In genomic region chr5:168027002-168027401, GRCh38 we compare ENCODE assay signal across 24 cellular contexts.
DNase-seq lines count a peak whose midpoint lies in the region; ATAC-seq and TF ChIP-seq lines count a peak whose summit lies in the region.
"Had no signal": no experiment of that assay in that cellular context is flagged by ENCODE, and none has a peak within 500 bp of the region (broad histone marks: within the 10 kb centered on the region; RNA-seq: fewer than 3 reads in every experiment).

No MANE protein-coding gene starts in this region.

- TF ChIP-seq CTCF in heart right ventricle (IDR thresholded peaks at IDR 0.05) (no peak), uterus (IDR thresholded peaks at IDR 0.05) (no peak)

- intact Hi-C loops in heart right ventricle (cut with DNase I) = loop anchor here in 6 of 10 donors (10.0 kb wide), 2 partner anchors 92 to 302 kb away; no protein-coding TSS in a partner anchor
- intact Hi-C loops in left cardiac atrium (cut with DNase I) = no loop called here
- intact Hi-C loops in right cardiac atrium (cut with DNase I) = no loop called here
- intact Hi-C loops in uterus (cut with DNase I; ENCODE audit: low total_unique reads) = no loop called here

- no peaks in the 10 kb centered on the region for H3K4me1 Mint-ChIP-seq in activated CD4-positive, alpha-beta T cell treated with anti-CD3 and anti-CD28 coated beads, Interleukin-2, amount 10 ng/mL, durations not matched to agents 7 days and 5 days
- H3K4me1 Mint-ChIP-seq: CD14-positive monocyte; CD8-positive, alpha-beta memory T cell had no signal

- WGBS in heart right ventricle, 2 donors = 30 to 50% methylated on average over 6 of the region's 6 CpGs
- 49% methylated on average over 6 of the region's 6 CpGs for WGBS in right cardiac atrium

- peak; percentile 23 for DNase-seq in NCI-H82 (lab: John Stamatoyannopoulos, UW)
- no peak for DNase-seq in NCI-H82 treated with DMSO at 0.1 percent for 48 hours (lab: John Stamatoyannopoulos, UW; ENCODE audit: unreplicated experiment)
- DNase-seq in heart right ventricle = no peak
- no peak for DNase-seq in left cardiac atrium
- DNase-seq in right cardiac atrium = no peak
- no peak for DNase-seq in uterus
- no peak for DNase-seq in activated CD4-positive, alpha-beta T cell treated with anti-CD3 and anti-CD28 coated beads, Interleukin-2, amount 10 ng/mL, durations not matched to agents 7 days and 5 days
- DNase-seq: 8988T; ACHN; AML-193; BE2C; CD4-positive, alpha-beta T cell; CD8-positive, alpha-beta memory T cell; DMS 273 treated with DMSO at 0.1 percent for 48 hours; DMS79; EL; GDM1; GM23248; H7; HCEC 1CT had no signal

- peak in 5 of 8 donors; percentile 12 to 76 (median 34) for ATAC-seq in heart right ventricle
- no peak for ATAC-seq in left cardiac atrium
- ATAC-seq in right cardiac atrium = peak in 1 of 2 donors; percentile 50
- ATAC-seq: A549, GM12878 had no signal

- no peak overlapping the region for H3K27ac Mint-ChIP-seq in activated CD4-positive, alpha-beta T cell treated with anti-CD3 and anti-CD28 coated beads, Interleukin-2, amount 10 ng/mL, durations not matched to agents 7 days and 5 days
- H3K27ac Mint-ChIP-seq: CD14-positive monocyte; CD4-positive, alpha-beta T cell; CD8-positive, alpha-beta memory T cell had no signal

- no peaks in the 10 kb centered on the region for H3K27me3 Mint-ChIP-seq in activated CD4-positive, alpha-beta T cell treated with anti-CD3 and anti-CD28 coated beads, Interleukin-2, amount 10 ng/mL, durations not matched to agents 7 days and 5 days

- POLR2A ChIA-PET in activated CD4-positive, alpha-beta T cell treated with anti-CD3 and anti-CD28 coated beads, Interleukin-2, amount 10 ng/mL, durations not matched to agents 7 days and 5 days (lab: Charles Lee) = no interaction called here

- no peaks in the 10 kb centered on the region for H3K36me3 Mint-ChIP-seq in activated CD4-positive, alpha-beta T cell treated with anti-CD3 and anti-CD28 coated beads, Interleukin-2, amount 10 ng/mL, durations not matched to agents 7 days and 5 days (ENCODE audit: low read depth)
- H3K36me3 Mint-ChIP-seq: CD14-positive monocyte had no signal

- no peak overlapping the region for H3K4me3 Mint-ChIP-seq in activated CD4-positive, alpha-beta T cell treated with anti-CD3 and anti-CD28 coated beads, Interleukin-2, amount 10 ng/mL, durations not matched to agents 7 days and 5 days
- H3K4me3 Mint-ChIP-seq: CD14-positive monocyte; CD4-positive, alpha-beta T cell; CD8-positive, alpha-beta memory T cell had no signal

- H3K4me1 ChIP-seq in heart right ventricle (peaks cover 0 to 41% (median 23%) of the 10 kb centered on the region in 9 donors), right cardiac atrium (ENCODE audit: control insufficient read depth, insufficient read depth, low read length) (no peaks in the 10 kb centered on the region), uterus (no peaks in the 10 kb centered on the region)
- H3K4me1 ChIP-seq: A549; BE2C; BLaER1 treated with 17β-estradiol and CSF1 and Interleukin-3, amounts not matched to agents 10 nM and 100 nM had no signal

- peaks cover 3% of the 10 kb centered on the region for H3K9me3 Mint-ChIP-seq in activated CD4-positive, alpha-beta T cell treated with anti-CD3 and anti-CD28 coated beads, Interleukin-2, amount 10 ng/mL, durations not matched to agents 7 days and 5 days
- H3K9me3 Mint-ChIP-seq: CD4-positive, alpha-beta T cell had no signal

- no peak for TF ChIP-seq POLR2A in uterus (IDR thresholded peaks at IDR 0.05)

- H3K9me3 ChIP-seq in heart right ventricle (peaks cover 0 to 7% (median 0%) of the 10 kb centered on the region in 11 donors), right cardiac atrium (ENCODE audit: control insufficient read depth, low read length) (no peaks in the 10 kb centered on the region), uterus (no peaks in the 10 kb centered on the region)
- H3K9me3 ChIP-seq: BE2C had no signal

- H3K27ac ChIP-seq in heart right ventricle (peak overlapping the region in 7 of 10 donors; percentile 8 to 53 (median 37)), right cardiac atrium (ENCODE audit: low read length) (peak overlapping the region; percentile 63), uterus (no peak overlapping the region)
- H3K27ac ChIP-seq: A549; BLaER1 treated with 17β-estradiol and CSF1 and Interleukin-3, amounts not matched to agents 10 nM and 100 nM; GM23248 had no signal

- peaks cover 0 to 3% (median 0%) of the 10 kb centered on the region in 7 donors for H3K27me3 ChIP-seq in heart right ventricle
- no peaks in the 10 kb centered on the region for H3K27me3 ChIP-seq in right cardiac atrium (ENCODE audit: control insufficient read depth, insufficient read depth)
- no peaks in the 10 kb centered on the region for H3K27me3 ChIP-seq in uterus
- H3K27me3 ChIP-seq: BLaER1 treated with 17β-estradiol and CSF1 and Interleukin-3, amounts not matched to agents 10 nM and 100 nM had no signal

- CTCF ChIA-PET in activated CD4-positive, alpha-beta T cell treated with anti-CD3 and anti-CD28 coated beads, Interleukin-2, amount 10 ng/mL, durations not matched to agents 7 days and 5 days (lab: Charles Lee) = no interaction called here

- H3K36me3 ChIP-seq in heart right ventricle (no peaks in the 10 kb centered on the region), uterus (no peaks in the 10 kb centered on the region)
- H3K36me3 ChIP-seq: BE2C had no signal

- H3K4me3 ChIP-seq in heart right ventricle (no peak overlapping the region), right cardiac atrium (ENCODE audit: low read length) (no peak overlapping the region), uterus (no peak overlapping the region)
- H3K4me3 ChIP-seq: A549; BLaER1 treated with 17β-estradiol and CSF1 and Interleukin-3, amounts not matched to agents 10 nM and 100 nM; GM12878; GM23248 had no signal

Comparison
In these comparisons a context has a peak if more than half of its experiments do, and no peak if none do; other contexts are left out.
1. ATAC-seq: peak in heart right ventricle (5 of 8); none in left cardiac atrium (0 of 2).
2. intact Hi-C loops: an anchor here in heart right ventricle (10.0 kb wide); none called in left cardiac atrium, right cardiac atrium and uterus.
3. H3K27ac ChIP-seq: peak in heart right ventricle (7 of 10) and right cardiac atrium (single experiment); none in uterus (0 of 2).